Comparison of ENCODE assay signal across 1 cellular context in genomic region chr9:128428644-128429504, GRCh38.
A peak's percentile ranks its signal among the peaks of the same experiment; 100 is the strongest.
TF ChIP-seq lines count a peak whose summit lies in the region.

No MANE protein-coding gene starts in this region.

TF ChIP-seq in K562, 482 proteins besides CTCF, POLR2A, EP300 and RAD21 (continued from another document):
- TF ChIP-seq, protein P1, sequence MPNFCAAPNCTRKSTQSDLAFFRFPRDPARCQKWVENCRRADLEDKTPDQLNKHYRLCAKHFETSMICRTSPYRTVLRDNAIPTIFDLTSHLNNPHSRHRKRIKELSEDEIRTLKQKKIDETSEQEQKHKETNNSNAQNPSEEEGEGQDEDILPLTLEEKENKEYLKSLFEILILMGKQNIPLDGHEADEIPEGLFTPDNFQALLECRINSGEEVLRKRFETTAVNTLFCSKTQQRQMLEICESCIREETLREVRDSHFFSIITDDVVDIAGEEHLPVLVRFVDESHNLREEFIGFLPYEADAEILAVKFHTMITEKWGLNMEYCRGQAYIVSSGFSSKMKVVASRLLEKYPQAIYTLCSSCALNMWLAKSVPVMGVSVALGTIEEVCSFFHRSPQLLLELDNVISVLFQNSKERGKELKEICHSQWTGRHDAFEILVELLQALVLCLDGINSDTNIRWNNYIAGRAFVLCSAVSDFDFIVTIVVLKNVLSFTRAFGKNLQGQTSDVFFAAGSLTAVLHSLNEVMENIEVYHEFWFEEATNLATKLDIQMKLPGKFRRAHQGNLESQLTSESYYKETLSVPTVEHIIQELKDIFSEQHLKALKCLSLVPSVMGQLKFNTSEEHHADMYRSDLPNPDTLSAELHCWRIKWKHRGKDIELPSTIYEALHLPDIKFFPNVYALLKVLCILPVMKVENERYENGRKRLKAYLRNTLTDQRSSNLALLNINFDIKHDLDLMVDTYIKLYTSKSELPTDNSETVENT (CRISPR knock-in tag; IDR thresholded peaks at IDR 0.05) = no peak
- TF ChIP-seq ZNF318 (IDR thresholded peaks at IDR 0.05; ENCODE audit: borderline replicate concordance in 1 of 2, low read depth in 1 of 2) (no peak), CCAR2 (IDR thresholded peaks at IDR 0.05; ENCODE audit: low read depth, low read length) (no peak), THRA (IDR thresholded peaks at IDR 0.05) (no peak), KDM1A (IDR thresholded peaks at IDR 0.05) (peak in 1 of 2 experiments; percentile 27; a peak in 1 of 4 replicates), XRCC3 (IDR thresholded peaks at IDR 0.05) (no peak), ELK1 (CRISPR knock-in tag; IDR thresholded peaks at IDR 0.05) (no peak), CBFB (CRISPR knock-in tag; IDR thresholded peaks at IDR 0.05) (no peak), MEIS2 (IDR thresholded peaks at IDR 0.05; ENCODE audit: partially characterized antibody) (no peak), ZSCAN29 (IDR thresholded peaks at IDR 0.05) (no peak), BDP1 (IDR thresholded peaks at IDR 0.05; ENCODE audit: insufficient read depth, insufficient read length) (no peak), ZNF277 (CRISPR knock-in tag; IDR thresholded peaks at IDR 0.05; ENCODE audit: borderline replicate concordance) (no peak), ZNF589 (CRISPR knock-in tag; IDR thresholded peaks at IDR 0.05; ENCODE audit: low read depth) (0 out of 2 replicates have a peak, but pooled peaks have one; percentile 10), EP400 (IDR thresholded peaks at IDR 0.05) (peak; percentile 88)
- TF ChIP-seq, protein P2, sequence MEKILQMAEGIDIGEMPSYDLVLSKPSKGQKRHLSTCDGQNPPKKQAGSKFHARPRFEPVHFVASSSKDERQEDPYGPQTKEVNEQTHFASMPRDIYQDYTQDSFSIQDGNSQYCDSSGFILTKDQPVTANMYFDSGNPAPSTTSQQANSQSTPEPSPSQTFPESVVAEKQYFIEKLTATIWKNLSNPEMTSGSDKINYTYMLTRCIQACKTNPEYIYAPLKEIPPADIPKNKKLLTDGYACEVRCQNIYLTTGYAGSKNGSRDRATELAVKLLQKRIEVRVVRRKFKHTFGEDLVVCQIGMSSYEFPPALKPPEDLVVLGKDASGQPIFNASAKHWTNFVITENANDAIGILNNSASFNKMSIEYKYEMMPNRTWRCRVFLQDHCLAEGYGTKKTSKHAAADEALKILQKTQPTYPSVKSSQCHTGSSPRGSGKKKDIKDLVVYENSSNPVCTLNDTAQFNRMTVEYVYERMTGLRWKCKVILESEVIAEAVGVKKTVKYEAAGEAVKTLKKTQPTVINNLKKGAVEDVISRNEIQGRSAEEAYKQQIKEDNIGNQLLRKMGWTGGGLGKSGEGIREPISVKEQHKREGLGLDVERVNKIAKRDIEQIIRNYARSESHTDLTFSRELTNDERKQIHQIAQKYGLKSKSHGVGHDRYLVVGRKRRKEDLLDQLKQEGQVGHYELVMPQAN (IDR thresholded peaks at IDR 0.05; ENCODE audit: borderline replicate concordance) = no peak
- TF ChIP-seq, protein P3, sequence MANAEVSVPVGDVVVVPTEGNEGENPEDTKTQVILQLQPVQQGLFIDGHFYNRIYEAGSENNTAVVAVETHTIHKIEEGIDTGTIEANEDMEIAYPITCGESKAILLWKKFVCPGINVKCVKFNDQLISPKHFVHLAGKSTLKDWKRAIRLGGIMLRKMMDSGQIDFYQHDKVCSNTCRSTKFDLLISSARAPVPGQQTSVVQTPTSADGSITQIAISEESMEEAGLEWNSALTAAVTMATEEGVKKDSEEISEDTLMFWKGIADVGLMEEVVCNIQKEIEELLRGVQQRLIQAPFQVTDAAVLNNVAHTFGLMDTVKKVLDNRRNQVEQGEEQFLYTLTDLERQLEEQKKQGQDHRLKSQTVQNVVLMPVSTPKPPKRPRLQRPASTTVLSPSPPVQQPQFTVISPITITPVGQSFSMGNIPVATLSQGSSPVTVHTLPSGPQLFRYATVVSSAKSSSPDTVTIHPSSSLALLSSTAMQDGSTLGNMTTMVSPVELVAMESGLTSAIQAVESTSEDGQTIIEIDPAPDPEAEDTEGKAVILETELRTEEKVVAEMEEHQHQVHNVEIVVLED (CRISPR knock-in tag; IDR thresholded peaks at IDR 0.05) = no peak
- TF ChIP-seq, protein P4, sequence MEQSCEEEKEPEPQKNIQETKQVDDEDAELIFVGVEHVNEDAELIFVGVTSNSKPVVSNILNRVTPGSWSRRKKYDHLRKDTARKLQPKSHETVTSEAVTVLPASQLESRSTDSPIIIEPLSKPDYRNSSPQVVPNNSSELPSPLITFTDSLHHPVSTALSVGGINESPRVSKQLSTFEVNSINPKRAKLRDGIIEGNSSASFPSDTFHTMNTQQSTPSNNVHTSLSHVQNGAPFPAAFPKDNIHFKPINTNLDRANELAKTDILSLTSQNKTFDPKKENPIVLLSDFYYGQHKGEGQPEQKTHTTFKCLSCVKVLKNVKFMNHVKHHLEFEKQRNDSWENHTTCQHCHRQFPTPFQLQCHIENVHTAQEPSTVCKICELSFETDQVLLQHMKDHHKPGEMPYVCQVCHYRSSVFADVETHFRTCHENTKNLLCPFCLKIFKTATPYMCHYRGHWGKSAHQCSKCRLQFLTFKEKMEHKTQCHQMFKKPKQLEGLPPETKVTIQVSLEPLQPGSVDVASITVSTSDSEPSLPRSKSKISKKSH (CRISPR knock-in tag; IDR thresholded peaks at IDR 0.05) = no peak
